ENCODE assay signal across 10 cellular contexts in the genomic region with DNA sequence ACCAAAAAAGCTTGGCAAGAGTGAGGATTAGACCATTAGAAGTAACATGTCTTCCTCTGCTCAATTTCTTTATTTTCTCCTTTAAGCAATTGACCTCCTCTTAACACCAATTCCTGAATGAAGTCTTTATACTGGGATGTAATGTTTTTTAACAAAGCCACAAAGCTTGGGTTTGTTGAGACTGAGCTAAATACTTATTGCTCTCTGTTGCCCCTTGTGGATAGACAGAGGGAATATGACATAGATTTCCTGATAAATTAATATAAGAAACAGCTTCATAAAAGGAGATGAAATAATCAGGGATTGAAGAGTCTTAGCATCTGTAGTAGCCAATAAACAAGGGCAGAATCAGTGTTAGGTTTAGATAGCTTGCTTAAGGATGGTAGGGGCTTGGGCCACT. TPM values are rescaled to one million over a fixed set of nuclear protein-coding genes. Genes with fewer than 3 reads are reported as not detected.
DNase-seq lines count a peak whose midpoint lies in the region; ATAC-seq and TF ChIP-seq lines count a peak whose summit lies in the region.
"Had no signal": no experiment of that assay in that cellular context is flagged by ENCODE, and none has a peak within 500 bp of the region (broad histone marks: within the 10 kb centered on the region; RNA-seq: fewer than 3 reads in every experiment).

No MANE protein-coding gene starts in this region.

- TF ChIP-seq CTCF in A673 (conservative IDR thresholded peaks at IDR 0.05; ENCODE audit: low read depth, low read length), result peak; percentile 56
- peak; percentile 28 to 50; a peak in 3 of 4 replicates for TF ChIP-seq CTCF in GM23338 (conservative IDR thresholded peaks at IDR 0.05; ENCODE audit: low read depth in 2 of 2)
- peak in 2 of 4 donors; percentile 28 for TF ChIP-seq CTCF in right lobe of liver (IDR thresholded peaks at IDR 0.05)

- H3K4me3 ChIP-seq in A673 (ENCODE audit: low read depth, low read length, poor library complexity, severe bottlenecking) (no peak overlapping the region), GM23338 (no peak overlapping the region), MG63 (no peak overlapping the region), right lobe of liver (no peak overlapping the region)

- no peaks in the 10 kb centered on the region for H3K27me3 ChIP-seq in A673 (replicated peaks; ENCODE audit: insufficient read depth, low read depth, low read length, poor library complexity)
- no peaks in the 10 kb centered on the region for H3K27me3 ChIP-seq in GM23338 (ENCODE audit: insufficient read depth)
- H3K27me3 ChIP-seq in MG63, result no peaks in the 10 kb centered on the region
- H3K27me3 ChIP-seq in right lobe of liver, result no peaks in the 10 kb centered on the region

- BruUV-seq in A673 (replicated peaks; lab: Mats Ljungman, UMichigan), result no TSS peak

- H4K20me1 ChIP-seq in GM23338 (replicated peaks; ENCODE audit: insufficient read depth), result no peaks in the 10 kb centered on the region

- no peak for ATAC-seq in GM23338
- peak; percentile 49; the same call in 1 of the 3 replicates for ATAC-seq in SK-N-SH treated with all-trans-retinoic acid at 6 μM for 48 hours
- no peak for ATAC-seq in GM19328 (IDR thresholded peaks at IDR 0.05; ENCODE audit: unreplicated experiment)
- ATAC-seq in right lobe of liver, result no peak
- ATAC-seq: activated CD4-positive, alpha-beta T cell treated with anti-CD3 and anti-CD28 coated beads for 36 hours had no signal

- POLR2A ChIA-PET in A673 (lab: Charles Lee; ENCODE audit: low non-redundant PET), result no interaction called here

- DNase-seq in A673 (ENCODE audit: low spot score) (peak; percentile 7), GM23338 (ENCODE audit: low spot score) (peak; percentile 17), iPS-NIHi11 (ENCODE audit: low spot score) (peak; percentile 4), MG63 (no peak), NCI-H146 (lab: John Stamatoyannopoulos, UW) (no peak), right lobe of liver (no peak)
- DNase-seq: activated CD4-positive, alpha-beta T cell treated with anti-CD3 and anti-CD28 coated beads for 36 hours; Caco-2 had no signal

- intact Hi-C loops in A673 (cut with micrococcal nuclease; ENCODE audit: unreplicated experiment) (no loop called here), right lobe of liver (cut with DNase I) (no loop called here)

- H3K36me3 ChIP-seq in A673 (ENCODE audit: insufficient read depth, low read length, poor library complexity, severe bottlenecking) (no peaks in the 10 kb centered on the region), GM23338 (ENCODE audit: insufficient read depth) (no peaks in the 10 kb centered on the region), MG63 (no peaks in the 10 kb centered on the region), right lobe of liver (no peaks in the 10 kb centered on the region)

- no peaks in the 10 kb centered on the region for H3K36me3 Mint-ChIP-seq in GM23338 (ENCODE audit: low read depth)

- H3K79me2 ChIP-seq in GM23338 (replicated peaks; ENCODE audit: insufficient read depth), result no peaks in the 10 kb centered on the region

- no peaks in the 10 kb centered on the region for H3F3A ChIP-seq in GM23338 (replicated peaks; ENCODE audit: low read depth)

- H3K27ac ChIP-seq in A673 (ENCODE audit: low read depth, low read length, poor library complexity, severe bottlenecking) (no peak overlapping the region), GM23338 (ENCODE audit: low read depth) (no peak overlapping the region), right lobe of liver (no peak overlapping the region)

- CTCF ChIA-PET in A673 (lab: Charles Lee), result no interaction called here

- no peaks in the 10 kb centered on the region for H3K27me3 Mint-ChIP-seq in GM23338 (ENCODE audit: insufficient read depth, low read depth, poor library complexity)

- H3K4me3 Mint-ChIP-seq in GM23338, result no peak overlapping the region
- H3K4me3 Mint-ChIP-seq: activated CD4-positive, alpha-beta T cell treated with anti-CD3 and anti-CD28 coated beads for 36 hours had no signal

- H2AFZ ChIP-seq in GM23338, result no peak overlapping the region

- peaks cover 4% of the 10 kb centered on the region; the same call in 1 of the 3 replicates for H3K9me3 Mint-ChIP-seq in GM23338

- H3K4me1 ChIP-seq in A673 (ENCODE audit: insufficient read depth, low read length, poor library complexity, severe bottlenecking) (no peaks in the 10 kb centered on the region), GM23338 (ENCODE audit: insufficient read depth) (no peaks in the 10 kb centered on the region), right lobe of liver (no peaks in the 10 kb centered on the region)
- H3K4me1 ChIP-seq: Caco-2 had no signal

- H3K27ac Mint-ChIP-seq in GM23338, result no peak overlapping the region
- H3K27ac Mint-ChIP-seq: activated CD4-positive, alpha-beta T cell treated with anti-CD3 and anti-CD28 coated beads for 36 hours had no signal

- H3K4me2 ChIP-seq in GM23338, result no peak overlapping the region

- TF ChIP-seq POLR2A in right lobe of liver (IDR thresholded peaks at IDR 0.05), result no peak

- no peaks in the 10 kb centered on the region for H3K9me2 ChIP-seq in GM23338 (ENCODE audit: insufficient read depth)

- H3K4me1 Mint-ChIP-seq in GM23338, result no peaks in the 10 kb centered on the region
- H3K4me1 Mint-ChIP-seq: activated CD4-positive, alpha-beta T cell treated with anti-CD3 and anti-CD28 coated beads for 36 hours had no signal

- H3K9me3 ChIP-seq in A673 (ENCODE audit: low read depth, low read length, poor library complexity, severe bottlenecking), result no peaks in the 10 kb centered on the region
- H3K9me3 ChIP-seq in MG63, result no peaks in the 10 kb centered on the region
- no peaks in the 10 kb centered on the region for H3K9me3 ChIP-seq in right lobe of liver
- H3K9me3 ChIP-seq: Caco-2 had no signal

TF ChIP-seq in GM23338, 12 proteins besides CTCF, POLR2A, EP300 and RAD21 (continues in another document):
- TF ChIP-seq EZH2phosphoT487 (IDR thresholded peaks at IDR 0.05; ENCODE audit: unreplicated experiment), result no peak
- no peak for TF ChIP-seq NANOG (IDR thresholded peaks at IDR 0.05; ENCODE audit: borderline replicate concordance)
- TF ChIP-seq, protein P1, sequence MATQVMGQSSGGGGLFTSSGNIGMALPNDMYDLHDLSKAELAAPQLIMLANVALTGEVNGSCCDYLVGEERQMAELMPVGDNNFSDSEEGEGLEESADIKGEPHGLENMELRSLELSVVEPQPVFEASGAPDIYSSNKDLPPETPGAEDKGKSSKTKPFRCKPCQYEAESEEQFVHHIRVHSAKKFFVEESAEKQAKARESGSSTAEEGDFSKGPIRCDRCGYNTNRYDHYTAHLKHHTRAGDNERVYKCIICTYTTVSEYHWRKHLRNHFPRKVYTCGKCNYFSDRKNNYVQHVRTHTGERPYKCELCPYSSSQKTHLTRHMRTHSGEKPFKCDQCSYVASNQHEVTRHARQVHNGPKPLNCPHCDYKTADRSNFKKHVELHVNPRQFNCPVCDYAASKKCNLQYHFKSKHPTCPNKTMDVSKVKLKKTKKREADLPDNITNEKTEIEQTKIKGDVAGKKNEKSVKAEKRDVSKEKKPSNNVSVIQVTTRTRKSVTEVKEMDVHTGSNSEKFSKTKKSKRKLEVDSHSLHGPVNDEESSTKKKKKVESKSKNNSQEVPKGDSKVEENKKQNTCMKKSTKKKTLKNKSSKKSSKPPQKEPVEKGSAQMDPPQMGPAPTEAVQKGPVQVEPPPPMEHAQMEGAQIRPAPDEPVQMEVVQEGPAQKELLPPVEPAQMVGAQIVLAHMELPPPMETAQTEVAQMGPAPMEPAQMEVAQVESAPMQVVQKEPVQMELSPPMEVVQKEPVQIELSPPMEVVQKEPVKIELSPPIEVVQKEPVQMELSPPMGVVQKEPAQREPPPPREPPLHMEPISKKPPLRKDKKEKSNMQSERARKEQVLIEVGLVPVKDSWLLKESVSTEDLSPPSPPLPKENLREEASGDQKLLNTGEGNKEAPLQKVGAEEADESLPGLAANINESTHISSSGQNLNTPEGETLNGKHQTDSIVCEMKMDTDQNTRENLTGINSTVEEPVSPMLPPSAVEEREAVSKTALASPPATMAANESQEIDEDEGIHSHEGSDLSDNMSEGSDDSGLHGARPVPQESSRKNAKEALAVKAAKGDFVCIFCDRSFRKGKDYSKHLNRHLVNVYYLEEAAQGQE (IDR thresholded peaks at IDR 0.05; ENCODE audit: unreplicated experiment), result no peak
- no peak for TF ChIP-seq STAT1 (IDR thresholded peaks at IDR 0.05; ENCODE audit: unreplicated experiment)
- TF ChIP-seq POLR2AphosphoS5 (IDR thresholded peaks at IDR 0.05; ENCODE audit: low read depth), result no peak

TF ChIP-seq in SK-N-SH treated with all-trans-retinoic acid at 6 μM for 48 hours, 23 proteins besides CTCF, POLR2A, EP300 and RAD21:
- TF ChIP-seq GLIS3 (CRISPR knock-in tag; IDR thresholded peaks at IDR 0.05), result no peak
- TF ChIP-seq, protein P2, sequence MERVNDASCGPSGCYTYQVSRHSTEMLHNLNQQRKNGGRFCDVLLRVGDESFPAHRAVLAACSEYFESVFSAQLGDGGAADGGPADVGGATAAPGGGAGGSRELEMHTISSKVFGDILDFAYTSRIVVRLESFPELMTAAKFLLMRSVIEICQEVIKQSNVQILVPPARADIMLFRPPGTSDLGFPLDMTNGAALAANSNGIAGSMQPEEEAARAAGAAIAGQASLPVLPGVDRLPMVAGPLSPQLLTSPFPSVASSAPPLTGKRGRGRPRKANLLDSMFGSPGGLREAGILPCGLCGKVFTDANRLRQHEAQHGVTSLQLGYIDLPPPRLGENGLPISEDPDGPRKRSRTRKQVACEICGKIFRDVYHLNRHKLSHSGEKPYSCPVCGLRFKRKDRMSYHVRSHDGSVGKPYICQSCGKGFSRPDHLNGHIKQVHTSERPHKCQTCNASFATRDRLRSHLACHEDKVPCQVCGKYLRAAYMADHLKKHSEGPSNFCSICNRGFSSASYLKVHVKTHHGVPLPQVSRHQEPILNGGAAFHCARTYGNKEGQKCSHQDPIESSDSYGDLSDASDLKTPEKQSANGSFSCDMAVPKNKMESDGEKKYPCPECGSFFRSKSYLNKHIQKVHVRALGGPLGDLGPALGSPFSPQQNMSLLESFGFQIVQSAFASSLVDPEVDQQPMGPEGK (CRISPR knock-in tag; IDR thresholded peaks at IDR 0.05; ENCODE audit: borderline replicate concordance), result no peak
- TF ChIP-seq, protein P3, sequence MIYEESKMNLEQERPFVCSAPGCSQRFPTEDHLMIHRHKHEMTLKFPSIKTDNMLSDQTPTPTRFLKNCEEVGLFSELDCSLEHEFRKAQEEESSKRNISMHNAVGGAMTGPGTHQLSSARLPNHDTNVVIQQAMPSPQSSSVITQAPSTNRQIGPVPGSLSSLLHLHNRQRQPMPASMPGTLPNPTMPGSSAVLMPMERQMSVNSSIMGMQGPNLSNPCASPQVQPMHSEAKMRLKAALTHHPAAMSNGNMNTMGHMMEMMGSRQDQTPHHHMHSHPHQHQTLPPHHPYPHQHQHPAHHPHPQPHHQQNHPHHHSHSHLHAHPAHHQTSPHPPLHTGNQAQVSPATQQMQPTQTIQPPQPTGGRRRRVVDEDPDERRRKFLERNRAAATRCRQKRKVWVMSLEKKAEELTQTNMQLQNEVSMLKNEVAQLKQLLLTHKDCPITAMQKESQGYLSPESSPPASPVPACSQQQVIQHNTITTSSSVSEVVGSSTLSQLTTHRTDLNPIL (CRISPR knock-in tag; IDR thresholded peaks at IDR 0.05; ENCODE audit: low read depth), result no peak

RNA-seq across cellular contexts. Expression of a gene that starts 57.6 kb away (rescaled TPM):
- total RNA-seq in A673 (2021), result not detected in 2 replicates
- 2.4 and 2.7 TPM in 2 replicates for total RNA-seq in GM23338 (2014; rRNA removed; shearing (Covaris generic))
- polyA plus RNA-seq in GM23338 (2016; fragmentation: Nextera tagmentation; extraction: Ambion mirVana), result 5.6 and 6.9 TPM in 2 replicates
- not detected in 2 replicates for total RNA-seq in MG63 (2014; rRNA removed; shearing (Covaris generic); ENCODE audit: low replicate concordance)
- total RNA-seq in right lobe of liver, result not detected
- total RNA-seq: activated CD4-positive, alpha-beta T cell treated with anti-CD3 and anti-CD28 coated beads for 36 hours had no signal

Comparison
In these comparisons a context has a peak if more than half of its experiments do, and no peak if none do; other contexts are left out.
1. DNase-seq: peak in A673 (single experiment), GM23338 (single experiment) and iPS-NIHi11 (single experiment); none in MG63 (single experiment), NCI-H146 (single experiment) and right lobe of liver (0 of 3).